In genomic region chr7:43198016-43198415, GRCh38 we compare ENCODE assay signal across 29 cellular contexts.
"Had no signal": no experiment of that assay in that cellular context is flagged by ENCODE, and none has a peak within 500 bp of the region (broad histone marks: within the 10 kb centered on the region; RNA-seq: fewer than 3 reads in every experiment).

No MANE protein-coding gene starts in this region.

- H3K36me3 ChIP-seq: cardiac muscle cell, colonic mucosa, gastrocnemius medialis, neural progenitor cell, thoracic aorta, upper lobe of left lung had no signal

- H2AFZ ChIP-seq: hepatocyte had no signal

- H3K4me3 ChIP-seq: body of pancreas, cardiac muscle cell, colonic mucosa, gastrocnemius medialis, hepatocyte, neural progenitor cell, thoracic aorta, upper lobe of left lung had no signal

- H3K79me2 ChIP-seq: hepatocyte had no signal

- H3K36me3 Mint-ChIP-seq: activated CD8-positive, alpha-beta memory T cell treated with anti-CD3 and anti-CD28 coated beads, Interleukin-2, amount 10 ng/mL, durations not matched to agents 7 days and 5 days; activated naive CD8-positive, alpha-beta T cell; naive thymus-derived CD8-positive, alpha-beta T cell; neural progenitor cell had no signal

- DNase-seq: activated B cell treated with CpG ODN at 0.5 μM for 24 hours; activated CD4-positive, alpha-beta T cell treated with anti-CD3 and anti-CD28 coated beads, Interleukin-2, amount 50 U/mL, for 1 hour; activated CD8-positive, alpha-beta memory T cell treated with anti-CD3 and anti-CD28 coated beads, Interleukin-2, amount 10 ng/mL, durations not matched to agents 7 days and 5 days; activated CD8-positive, alpha-beta T cell treated with anti-CD3 and anti-CD28 coated beads, Interleukin-2, amount 10 ng/mL, durations not matched to agents 7 days and 5 days; activated naive CD4-positive, alpha-beta T cell treated with Interleukin-2 at 50 U/mL for 16 hours; activated T-cell treated with anti-CD3 and anti-CD28 coated beads, Interleukin-2, amount 50 U/mL, for 48 hours; anterior cingulate cortex; body of pancreas; cerebellar nuclear complex; colonic mucosa; effector CD8-positive, alpha-beta T cell; gastrocnemius medialis; islet precursor cell; left ventricle myocardium superior; midbrain; naive thymus-derived CD8-positive, alpha-beta T cell; right cardiac atrium; stimulated activated CD4-positive, alpha-beta T cell treated with anti-CD3 and anti-CD28 coated beads, Interleukin-15, amount 100 ng/mL, for 24 hours; stimulated activated CD4-positive, alpha-beta T cell treated with anti-CD3 and anti-CD28 coated beads, Interleukin-2, amount 100 ng/mL, for 24 hours; stimulated activated naive CD4-positive, alpha-beta T cell treated with Interleukin-2 at 50 U/mL for 16 hours; T-helper 2 cell; upper lobe of left lung had no signal

- FAIRE-seq: endometrium had no signal

- H3K4me2 ChIP-seq: hepatocyte had no signal

- H3K27ac Mint-ChIP-seq: activated B cell treated with CpG ODN at 0.5 μM for 24 hours; activated CD8-positive, alpha-beta memory T cell treated with anti-CD3 and anti-CD28 coated beads, Interleukin-2, amount 10 ng/mL, durations not matched to agents 7 days and 5 days; activated CD8-positive, alpha-beta T cell treated with anti-CD3 and anti-CD28 coated beads, Interleukin-2, amount 10 ng/mL, durations not matched to agents 7 days and 5 days; activated naive CD8-positive, alpha-beta T cell; activated T-helper 2 cell treated with anti-CD3 and anti-CD28 coated beads, Interferon-gamma antibody, Interleukin-2, Interleukin-4, amounts not matched to agents 10 μg/mL and 5 μg/mL and 100 μg/mL, durations not matched to agents 14 hours and 24 hours and 36 hours; naive thymus-derived CD8-positive, alpha-beta T cell; neural progenitor cell had no signal

- H3K9ac ChIP-seq: neural progenitor cell had no signal

- H3K9me3 Mint-ChIP-seq: activated B cell treated with CpG ODN at 0.5 μM for 24 hours; activated T-helper 2 cell treated with anti-CD3 and anti-CD28 coated beads, Interferon-gamma antibody, Interleukin-2, Interleukin-4, amounts not matched to agents 10 μg/mL and 5 μg/mL and 100 μg/mL, durations not matched to agents 14 hours and 24 hours and 36 hours; naive thymus-derived CD8-positive, alpha-beta T cell; neural progenitor cell had no signal

- H3K27ac ChIP-seq: body of pancreas, cardiac muscle cell, colonic mucosa, gastrocnemius medialis, hepatocyte, neural progenitor cell, thoracic aorta, upper lobe of left lung had no signal

- H3K4me1 ChIP-seq: body of pancreas, colonic mucosa, gastrocnemius medialis, upper lobe of left lung had no signal

- H3K4me1 Mint-ChIP-seq: activated B cell treated with CpG ODN at 0.5 μM for 24 hours; activated CD8-positive, alpha-beta memory T cell treated with anti-CD3 and anti-CD28 coated beads, Interleukin-2, amount 10 ng/mL, durations not matched to agents 7 days and 5 days; naive thymus-derived CD8-positive, alpha-beta T cell had no signal

- H3K4me3 Mint-ChIP-seq: activated B cell treated with CpG ODN at 0.5 μM for 24 hours; activated CD8-positive, alpha-beta memory T cell treated with anti-CD3 and anti-CD28 coated beads, Interleukin-2, amount 10 ng/mL, durations not matched to agents 7 days and 5 days; activated CD8-positive, alpha-beta T cell treated with anti-CD3 and anti-CD28 coated beads, Interleukin-2, amount 10 ng/mL, durations not matched to agents 7 days and 5 days; activated naive CD8-positive, alpha-beta T cell; naive thymus-derived CD8-positive, alpha-beta T cell; neural progenitor cell had no signal

- H3K27me3 ChIP-seq: body of pancreas, cardiac muscle cell, colonic mucosa, neural progenitor cell, upper lobe of left lung had no signal

- ATAC-seq: activated CD8-positive, alpha-beta memory T cell treated with anti-CD3 and anti-CD28 coated beads, Interleukin-2, amount 10 ng/mL, durations not matched to agents 7 days and 5 days; activated CD8-positive, alpha-beta T cell treated with anti-CD3 and anti-CD28 coated beads, Interleukin-2, amount 10 ng/mL, durations not matched to agents 7 days and 5 days; body of pancreas; gastrocnemius medialis; left ventricle myocardium superior; naive thymus-derived CD8-positive, alpha-beta T cell had no signal

- H3K9me3 ChIP-seq: body of pancreas, colonic mucosa, gastrocnemius medialis, thoracic aorta, upper lobe of left lung had no signal
